Comparison of ENCODE assay signal across 13 cellular contexts in the genomic region with DNA sequence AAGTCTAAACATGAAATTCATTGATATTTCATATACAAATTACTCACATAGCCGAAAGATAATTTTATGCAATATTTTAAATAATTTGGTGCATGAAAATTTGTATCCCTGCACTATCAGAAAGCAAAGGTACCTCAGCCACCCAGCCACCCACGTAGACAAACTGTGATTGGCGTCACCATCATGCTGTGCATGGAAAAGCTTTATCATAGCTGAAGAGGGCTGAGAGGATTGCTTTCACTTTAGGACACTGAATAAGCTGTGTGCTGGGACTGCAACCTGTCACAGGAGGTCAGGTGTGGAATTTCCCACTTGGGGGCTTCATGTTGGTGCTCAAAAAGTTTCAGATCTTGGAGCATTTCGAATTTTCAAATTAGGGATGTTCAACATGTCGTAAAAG.
"Had no signal": no experiment of that assay in that cellular context is flagged by ENCODE, and none has a peak within 500 bp of the region (broad histone marks: within the 10 kb centered on the region; RNA-seq: fewer than 3 reads in every experiment).

No MANE protein-coding gene starts in this region.

- ATAC-seq: foreskin keratinocyte, left colon had no signal

- DNase-seq: activated CD8-positive, alpha-beta memory T cell treated with anti-CD3 and anti-CD28 coated beads, Interleukin-2, amount 50 U/mL, for 48 hours; activated gamma-delta T cell; adrenal gland; foreskin keratinocyte; head of caudate nucleus; left colon; naive B cell; retina; T-helper 9 cell had no signal

- H3K36me3 ChIP-seq: adrenal gland had no signal

- H3K27me3 Mint-ChIP-seq: naive B cell had no signal

- H3K4me3 ChIP-seq: adrenal gland, lung, tibial nerve, vagina had no signal

- H3K27me3 ChIP-seq: adrenal gland, foreskin keratinocyte, tibial nerve, vagina had no signal

- H3K9me3 ChIP-seq: adrenal gland, tibial nerve, vagina had no signal

- H3K9me3 Mint-ChIP-seq: naive B cell had no signal

- H3K4me1 ChIP-seq: adrenal gland, foreskin keratinocyte, parathyroid adenoma, tibial nerve, vagina had no signal
